In genomic region chr4:159446266-159446976, GRCh38 we compare ENCODE assay signal across 7 cellular contexts.
DNase-seq lines count a peak whose midpoint lies in the region; ATAC-seq lines count a peak whose summit lies in the region.

No MANE protein-coding gene starts in this region.

- no peaks in the 10 kb centered on the region for H3K9me3 Mint-ChIP-seq in activated T-helper 2 cell treated with anti-CD3 and anti-CD28 coated beads, Interferon-gamma antibody, Interleukin-2, Interleukin-4, amounts not matched to agents 10 μg/mL and 5 μg/mL and 100 μg/mL, durations not matched to agents 14 hours and 24 hours and 36 hours

- H3K27me3 Mint-ChIP-seq in activated T-helper 2 cell treated with anti-CD3 and anti-CD28 coated beads, Interferon-gamma antibody, Interleukin-2, Interleukin-4, amounts not matched to agents 10 μg/mL and 5 μg/mL and 100 μg/mL, durations not matched to agents 14 hours and 24 hours and 36 hours (ENCODE audit: low read depth), result peaks cover 7% of the 10 kb centered on the region

- no peak overlapping the region for H3K27ac Mint-ChIP-seq in activated T-helper 2 cell treated with anti-CD3 and anti-CD28 coated beads, Interferon-gamma antibody, Interleukin-2, Interleukin-4, amounts not matched to agents 10 μg/mL and 5 μg/mL and 100 μg/mL, durations not matched to agents 14 hours and 24 hours and 36 hours

- DNase-seq in GDM1 (lab: John Stamatoyannopoulos, UW) (peak; percentile 46), NCI-H526 (lab: John Stamatoyannopoulos, UW) (peak; percentile 58 to 87), Right ventricle myocardium superior (peak; percentile 42), pulmonary artery endothelial cell (ENCODE audit: low read depth, low spot score) (peak; percentile 44)
- peak; percentile 11 for DNase-seq in activated T-helper 2 cell treated with anti-CD3 and anti-CD28 coated beads, Interferon-gamma antibody, Interleukin-2, Interleukin-4, amounts not matched to agents 10 μg/mL and 5 μg/mL and 100 μg/mL, durations not matched to agents 14 hours and 24 hours and 36 hours (ENCODE audit: low spot score)

- H3K4me1 Mint-ChIP-seq in activated T-helper 2 cell treated with anti-CD3 and anti-CD28 coated beads, Interferon-gamma antibody, Interleukin-2, Interleukin-4, amounts not matched to agents 10 μg/mL and 5 μg/mL and 100 μg/mL, durations not matched to agents 14 hours and 24 hours and 36 hours (ENCODE audit: low read depth), result no peaks in the 10 kb centered on the region

- no peak overlapping the region for H3K4me3 Mint-ChIP-seq in activated T-helper 2 cell treated with anti-CD3 and anti-CD28 coated beads, Interferon-gamma antibody, Interleukin-2, Interleukin-4, amounts not matched to agents 10 μg/mL and 5 μg/mL and 100 μg/mL, durations not matched to agents 14 hours and 24 hours and 36 hours (ENCODE audit: low read depth)

- ATAC-seq in GM21360 (IDR thresholded peaks at IDR 0.05; ENCODE audit: unreplicated experiment), result peak; percentile 99
- peak; percentile 99 for ATAC-seq in HG03520 (IDR thresholded peaks at IDR 0.05; ENCODE audit: unreplicated experiment)
- peak; percentile 98 for ATAC-seq in Right ventricle myocardium superior (ENCODE audit: poor library complexity)

- no peaks in the 10 kb centered on the region for H3K36me3 Mint-ChIP-seq in activated T-helper 2 cell treated with anti-CD3 and anti-CD28 coated beads, Interferon-gamma antibody, Interleukin-2, Interleukin-4, amounts not matched to agents 10 μg/mL and 5 μg/mL and 100 μg/mL, durations not matched to agents 14 hours and 24 hours and 36 hours (ENCODE audit: low read depth)

- intact Hi-C loops in activated T-helper 2 cell treated with anti-CD3 and anti-CD28 coated beads, Interferon-gamma antibody, Interleukin-2, Interleukin-4, amounts not matched to agents 10 μg/mL and 5 μg/mL and 100 μg/mL, durations not matched to agents 14 hours and 24 hours and 36 hours (cut with micrococcal nuclease), result loop anchor here (2.0 to 10.0 kb wide), 2 partner anchors 242 to 590 kb away; no protein-coding TSS in a partner anchor
- intact Hi-C loops in Right ventricle myocardium superior (cut with DNase I), result loop anchor here (10.0 kb wide), 2 partner anchors 242 to 592 kb away; no protein-coding TSS in a partner anchor

Comparison
In these comparisons a context has a peak if more than half of its experiments do, and no peak if none do; other contexts are left out.
1. Peak in every context shown above with its lines: DNase-seq and ATAC-seq.
2. DNase-seq: peak in every context shown above with its lines; median percentile 72 in NCI-H526; 46 in GDM1; 44 in pulmonary artery endothelial cell; 42 in Right ventricle myocardium superior; 11 in activated T-helper 2 cell treated with anti-CD3 and anti-CD28 coated beads, Interferon-gamma antibody, Interleukin-2, Interleukin-4, amounts not matched to agents 10 μg/mL and 5 μg/mL and 100 μg/mL, durations not matched to agents 14 hours and 24 hours and 36 hours.